In genomic region chr6:142146828-142147662, GRCh38 we compare ENCODE assay signal across 1 cellular context.
A peak's percentile ranks its signal among the peaks of the same experiment; 100 is the strongest.
TF ChIP-seq lines count a peak whose summit lies in the region.

NMBR (minus strand) TSS chr6:142147122; CDS start chr6:142088658, 58,464 bp downstream.
VTA1 (plus strand) TSS chr6:142147263; CDS start chr6:142147288, 25 bp downstream.

TF ChIP-seq in HepG2, 621 proteins besides CTCF, POLR2A, EP300 and RAD21 (continued from another document):
- TF ChIP-seq HIC2 (CRISPR knock-in tag; IDR thresholded peaks at IDR 0.05; ENCODE audit: low read depth) (peak; percentile 55; the same call in 1 of the 2 replicates), ZNF883 (CRISPR knock-in tag; IDR thresholded peaks at IDR 0.05; ENCODE audit: not compliant biosample characterization) (peak; percentile 89), ARID3A (IDR thresholded peaks at IDR 0.05; ENCODE audit: low read depth, low read length) (0 out of 2 replicates have a peak, but pooled peaks have one; percentile 56), ZFP1 (CRISPR knock-in tag; IDR thresholded peaks at IDR 0.05) (peak; percentile 96), DR1 (CRISPR knock-in tag; IDR thresholded peaks at IDR 0.05) (peak; percentile 61; the same call in 1 of the 2 replicates), CEBPG (CRISPR knock-in tag; IDR thresholded peaks at IDR 0.05) (peak; percentile 55), HNRNPLL (IDR thresholded peaks at IDR 0.05; ENCODE audit: low read depth, low read length, poor library complexity, severe bottlenecking) (peak; percentile 81), ZNF891 (CRISPR knock-in tag; IDR thresholded peaks at IDR 0.05) (peak; percentile 96), ZNF879 (CRISPR knock-in tag; IDR thresholded peaks at IDR 0.05) (0 out of 2 replicates have a peak, but pooled peaks have one; percentile 71), PRDM15 (CRISPR knock-in tag; IDR thresholded peaks at IDR 0.05) (no peak; the same call in 1 of the 2 replicates), ZNF276 (CRISPR knock-in tag; IDR thresholded peaks at IDR 0.05; ENCODE audit: low read depth) (peak; percentile 37; the same call in 1 of the 2 replicates), FUBP1 (CRISPR knock-in tag; IDR thresholded peaks at IDR 0.05; ENCODE audit: borderline replicate concordance) (peak; percentile 85; the same call in 1 of the 2 replicates), ZSCAN22 (CRISPR knock-in tag; IDR thresholded peaks at IDR 0.05) (no peak), HOXA7 (CRISPR knock-in tag; IDR thresholded peaks at IDR 0.05) (no peak), TMF1 (CRISPR knock-in tag; IDR thresholded peaks at IDR 0.05; ENCODE audit: low read depth) (no peak; the same call in 1 of the 2 replicates), ZFP36 (IDR thresholded peaks at IDR 0.05; ENCODE audit: borderline replicate concordance, low read depth, low read length, partially characterized antibody) (no peak), MAFK (conservative IDR thresholded peaks at IDR 0.05 in 1 of 2, IDR thresholded peaks at IDR 0.05 in 1 of 2; ENCODE audit: low read length in 2 of 2) (no peak), IKZF4 (CRISPR knock-in tag; IDR thresholded peaks at IDR 0.05; ENCODE audit: borderline replicate concordance, low read depth, not compliant biosample characterization) (no peak), ZNF354B (CRISPR knock-in tag; IDR thresholded peaks at IDR 0.05) (no peak), THAP8 (CRISPR knock-in tag; IDR thresholded peaks at IDR 0.05; ENCODE audit: borderline replicate concordance) (no peak; the same call in 1 of the 2 replicates), CREB1 (IDR thresholded peaks at IDR 0.05) (peak; percentile 78), CREB1 (CRISPR knock-in tag; IDR thresholded peaks at IDR 0.05) (peak; percentile 96), TFAP4 (IDR thresholded peaks at IDR 0.05; ENCODE audit: borderline replicate concordance, low read depth) (peak; percentile 73), ZBTB4 (CRISPR knock-in tag; IDR thresholded peaks at IDR 0.05; ENCODE audit: borderline replicate concordance) (peak; percentile 95), MAZ (IDR thresholded peaks at IDR 0.05; ENCODE audit: borderline replicate concordance, low read depth, low read length) (peak; percentile 86), MAZ (CRISPR knock-in tag; IDR thresholded peaks at IDR 0.05; ENCODE audit: low read depth) (peak; percentile 98), STAT5B (CRISPR knock-in tag; IDR thresholded peaks at IDR 0.05) (no peak), CC2D1A (CRISPR knock-in tag; IDR thresholded peaks at IDR 0.05) (0 out of 2 replicates have a peak, but pooled peaks have one; percentile 36), GTF2F1 (IDR thresholded peaks at IDR 0.05; ENCODE audit: low read length) (no peak), FOXA1 (IDR thresholded peaks at IDR 0.05) (no peak), FOXA1 (CRISPR knock-in tag; IDR thresholded peaks at IDR 0.05) (peak; percentile 37; the same call in 1 of the 2 replicates), ZNF598 (CRISPR knock-in tag; IDR thresholded peaks at IDR 0.05; ENCODE audit: borderline replicate concordance) (peak; percentile 99), SPEN (CRISPR knock-in tag; IDR thresholded peaks at IDR 0.05; ENCODE audit: low read depth) (peak; percentile 99), ZNF292 (CRISPR knock-in tag; IDR thresholded peaks at IDR 0.05; ENCODE audit: borderline replicate concordance, low read depth) (peak; percentile 73), ZNF234 (CRISPR knock-in tag; conservative IDR thresholded peaks at IDR 0.05) (no peak), TFDP2 (CRISPR knock-in tag; IDR thresholded peaks at IDR 0.05) (peak; percentile 97), GATA4 (IDR thresholded peaks at IDR 0.05; ENCODE audit: borderline replicate concordance, low read depth) (no peak), ZNF335 (CRISPR knock-in tag; IDR thresholded peaks at IDR 0.05) (peak; percentile 83), KLF15 (CRISPR knock-in tag; IDR thresholded peaks at IDR 0.05; ENCODE audit: borderline replicate concordance) (0 out of 2 replicates have a peak, but pooled peaks have one; percentile 45)
